8 cellular contexts compared by ENCODE assay signal in the genomic region with DNA sequence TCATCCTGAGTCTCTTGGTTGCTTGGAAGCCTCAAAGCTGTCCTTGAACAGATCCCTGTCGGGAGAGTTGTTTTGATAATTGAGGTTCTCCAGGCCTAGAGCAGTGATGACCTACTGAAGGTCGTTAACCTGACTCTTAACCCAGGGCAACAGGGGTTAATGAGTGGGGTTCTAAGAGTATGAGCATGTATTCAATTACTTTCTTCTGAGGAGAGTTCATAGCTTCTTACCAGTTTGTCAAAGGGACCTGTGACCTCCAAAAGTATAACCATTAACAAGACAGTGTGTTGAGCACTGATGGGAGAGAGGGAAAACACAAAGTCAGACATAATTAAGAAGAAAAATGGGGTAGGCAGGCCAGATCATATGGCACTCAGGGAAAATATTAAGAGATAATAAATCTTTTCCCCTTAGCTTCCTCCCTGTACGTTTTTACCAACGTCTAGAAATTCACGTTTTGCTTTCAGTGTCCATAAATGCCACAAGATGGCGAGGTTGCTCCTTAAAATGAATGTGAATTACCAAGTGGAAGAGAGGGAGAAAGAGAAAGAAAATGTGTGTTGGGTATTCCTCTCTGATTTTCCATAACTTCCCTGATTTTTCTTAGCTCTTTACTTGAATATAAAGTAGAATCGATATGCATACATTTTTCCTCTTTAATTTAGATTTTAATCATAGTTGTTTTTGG.
DNase-seq lines count a peak whose midpoint lies in the region; ATAC-seq and TF ChIP-seq lines count a peak whose summit lies in the region.

No MANE protein-coding gene starts in this region.

- no peak overlapping the region for H3K4me2 ChIP-seq in H9 (ENCODE audit: insufficient read depth, insufficient read length, low read length)

- H3K14ac ChIP-seq in H9 (ENCODE audit: insufficient read depth, low read length) = no peak overlapping the region

- H3K23me2 ChIP-seq in H9 (ENCODE audit: insufficient read length, low read depth, low read length, poor library complexity, severe bottlenecking) = no peaks in the 10 kb centered on the region

- no peaks in the 10 kb centered on the region for H3K79me1 ChIP-seq in H9 (ENCODE audit: insufficient read depth, low read depth, low read length, poor library complexity, severe bottlenecking)

- no peaks in the 10 kb centered on the region for H3K9me3 Mint-ChIP-seq in H9
- H3K9me3 Mint-ChIP-seq in activated naive CD8-positive, alpha-beta T cell treated with anti-CD3 and anti-CD28 coated beads, Interleukin-2, amount 50 U/mL, for 24 hours = no peaks in the 10 kb centered on the region

- H3T11ph ChIP-seq in H9 (ENCODE audit: low read length) = no peak overlapping the region

- TF ChIP-seq POLR2A in body of pancreas (IDR thresholded peaks at IDR 0.05) = no peak

- no peak overlapping the region for H3K9ac ChIP-seq in H9 (ENCODE audit: extremely low read depth, insufficient read length, low read length)
- peak overlapping the region in 1 of 2 donors; percentile 54 for H3K9ac ChIP-seq in liver (ENCODE audit: low read depth in 1 of 2, low read length in 2 of 2)

- intact Hi-C loops in body of pancreas (cut with DNase I) = loop anchor here (10.0 kb wide), 1 partner anchor 62 kb away; no protein-coding TSS in a partner anchor

- no peak overlapping the region for H2BK12ac ChIP-seq in H9 (ENCODE audit: insufficient read length, low read depth, low read length)

- no peak overlapping the region for H4K5ac ChIP-seq in H9 (ENCODE audit: insufficient read length, low read depth, low read length)

- no peaks in the 10 kb centered on the region; the same call in 1 of the 2 replicates for H3K27me3 Mint-ChIP-seq in H9 (ENCODE audit: low read depth)
- H3K27me3 Mint-ChIP-seq in activated naive CD8-positive, alpha-beta T cell treated with anti-CD3 and anti-CD28 coated beads, Interleukin-2, amount 50 U/mL, for 24 hours = no peaks in the 10 kb centered on the region

- no peak overlapping the region for H3K23ac ChIP-seq in H9 (ENCODE audit: insufficient read length, low read depth, low read length)

- H2BK120ac ChIP-seq in H9 (ENCODE audit: low read depth, low read length, poor library complexity, severe bottlenecking) = no peak overlapping the region

- no peaks in the 10 kb centered on the region for H3K36me3 Mint-ChIP-seq in H9 (ENCODE audit: insufficient read depth in 1 of 3, low read depth in 3 of 3)
- no peaks in the 10 kb centered on the region for H3K36me3 Mint-ChIP-seq in activated naive CD8-positive, alpha-beta T cell treated with anti-CD3 and anti-CD28 coated beads, Interleukin-2, amount 50 U/mL, for 24 hours (ENCODE audit: low read depth)

- no peak overlapping the region for H2BK15ac ChIP-seq in H9 (ENCODE audit: low read depth, low read length)

- WGBS in H9 (ENCODE audit: extremely low coverage, insufficient read length, low lambda C conversion rate) = no CpG with 5 or more reads among the region's 7 CpGs
- WGBS in body of pancreas, 2 donors = 19 to 20% methylated on average over 7 of the region's 7 CpGs
- WGBS in liver = 18% methylated on average over 7 of the region's 7 CpGs

- TF ChIP-seq CTCF in H9 (conservative IDR thresholded peaks at IDR 0.05) (peak; percentile 64), body of pancreas (IDR thresholded peaks at IDR 0.05) (peak in 6 of 7 experiments; percentile 38 to 67 (median 53)), liver (IDR thresholded peaks at IDR 0.05; ENCODE audit: low read depth, low read length, missing input control) (peak; percentile 70)

- H3K56ac ChIP-seq in H9 (ENCODE audit: insufficient read length, low read depth, low read length) = no peak overlapping the region

- H4K20me1 ChIP-seq in H9 (ENCODE audit: control insufficient read depth, insufficient read depth, insufficient read length) = no peaks in the 10 kb centered on the region

- H2BK20ac ChIP-seq in H9 (ENCODE audit: low read depth, low read length, poor library complexity, severe bottlenecking) = no peak overlapping the region

- ATAC-seq in body of pancreas = no peak
- ATAC-seq in HG03571 (IDR thresholded peaks at IDR 0.05; ENCODE audit: unreplicated experiment) = no peak
- no peak for ATAC-seq in activated naive CD8-positive, alpha-beta T cell treated with anti-CD3 and anti-CD28 coated beads, Interleukin-2, amount 50 U/mL, for 24 hours

- no peak overlapping the region for H3K4me3 Mint-ChIP-seq in H9
- H3K4me3 Mint-ChIP-seq in activated naive CD8-positive, alpha-beta T cell treated with anti-CD3 and anti-CD28 coated beads, Interleukin-2, amount 50 U/mL, for 24 hours = no peak overlapping the region

- H4K8ac ChIP-seq in H9 (replicated peaks; ENCODE audit: insufficient read length, low read depth, low read length) = no peak overlapping the region

- no peak overlapping the region for H4K91ac ChIP-seq in H9 (ENCODE audit: insufficient read length, low read depth, low read length)

- no peak overlapping the region for H2AK5ac ChIP-seq in H9 (ENCODE audit: insufficient read length, low read length)

- H3K27ac Mint-ChIP-seq in H9 = no peak overlapping the region
- no peak overlapping the region for H3K27ac Mint-ChIP-seq in activated naive CD8-positive, alpha-beta T cell treated with anti-CD3 and anti-CD28 coated beads, Interleukin-2, amount 50 U/mL, for 24 hours

- DNase-seq in ELF-1 (ENCODE audit: low read depth, low spot score) (peak; percentile 2), H9 (no peak), NCI-H2196 (lab: John Stamatoyannopoulos, UW; ENCODE audit: unreplicated experiment) (peak; percentile 41), body of pancreas (peak in 3 of 4 donors; percentile 20 to 54 (median 43)), GM19238 (ENCODE audit: insufficient read length, low spot score) (no peak)
- DNase-seq in activated naive CD8-positive, alpha-beta T cell treated with anti-CD3 and anti-CD28 coated beads, Interleukin-2, amount 50 U/mL, for 24 hours = no peak

- H3K4me1 ChIP-seq in H9 (ENCODE audit: insufficient read depth, low read length) (no peaks in the 10 kb centered on the region), body of pancreas (peaks cover 13% of the 10 kb centered on the region), liver (ENCODE audit: control insufficient read depth in 4 of 4, insufficient read depth in 4 of 4, low read length in 3 of 4) (peaks cover 0 to 8% (median 2%) of the 10 kb centered on the region in 4 donors)

- no peak overlapping the region for H3K4ac ChIP-seq in H9 (ENCODE audit: low read depth, low read length)

- H2AFZ ChIP-seq in H9 (ENCODE audit: low read length) = no peak overlapping the region

- H2BK5ac ChIP-seq in H9 (ENCODE audit: insufficient read length, low read length) = no peak overlapping the region

- H3K79me2 ChIP-seq in H9 (ENCODE audit: insufficient read depth, low read length) = no peaks in the 10 kb centered on the region

- H3K4me1 Mint-ChIP-seq in H9 = peaks cover 5 to 6% of the 10 kb centered on the region in 2 experiments; a peak in 3 of 4 replicates
- no peaks in the 10 kb centered on the region for H3K4me1 Mint-ChIP-seq in activated naive CD8-positive, alpha-beta T cell treated with anti-CD3 and anti-CD28 coated beads, Interleukin-2, amount 50 U/mL, for 24 hours

- H3K4me3 ChIP-seq in body of pancreas (no peak overlapping the region), liver (ENCODE audit: low read depth in 1 of 3, low read length in 3 of 3) (no peak overlapping the region)

- H3K36me3 ChIP-seq in body of pancreas (replicated peaks in 1 of 2; ENCODE audit: insufficient read depth in 1 of 2, low read depth in 2 of 2) (no peaks in the 10 kb centered on the region), liver (ENCODE audit: control insufficient read depth in 4 of 4, insufficient read depth in 3 of 4, low read depth in 1 of 4, low read length in 3 of 4) (no peaks in the 10 kb centered on the region)

- TF ChIP-seq RAD21 in liver (IDR thresholded peaks at IDR 0.05) = peak; percentile 90

- no peaks in the 10 kb centered on the region for H3K9me3 ChIP-seq in H9 (ENCODE audit: control insufficient read depth, low read depth, low read length)
- no peaks in the 10 kb centered on the region for H3K9me3 ChIP-seq in body of pancreas
- H3K9me3 ChIP-seq in liver (ENCODE audit: control insufficient read depth in 4 of 4, low read length in 3 of 4) = no peaks in the 10 kb centered on the region

- H3K27ac ChIP-seq in H9 (ENCODE audit: insufficient read length, low read depth, low read length) (no peak overlapping the region), body of pancreas (no peak overlapping the region), liver (ENCODE audit: low read depth in 1 of 2, low read length in 2 of 2) (no peak overlapping the region)

- no peak overlapping the region for H3K18ac ChIP-seq in H9 (ENCODE audit: insufficient read length, low read depth, low read length)

- no peaks in the 10 kb centered on the region for H3K27me3 ChIP-seq in H9 (ENCODE audit: insufficient read depth, low read length)
- no peaks in the 10 kb centered on the region for H3K27me3 ChIP-seq in body of pancreas
- H3K27me3 ChIP-seq in liver (ENCODE audit: control insufficient read depth in 4 of 4, insufficient read depth in 4 of 4, low read length in 3 of 4) = no peaks in the 10 kb centered on the region

TF ChIP-seq in liver, 16 proteins besides CTCF, POLR2A, EP300 and RAD21:
- TF ChIP-seq GABPA (IDR thresholded peaks at IDR 0.05 in 1 of 2, conservative IDR thresholded peaks at IDR 0.05 in 1 of 2) (no peak), NR2F2 (IDR thresholded peaks at IDR 0.05) (peak; percentile 66), YY1 (IDR thresholded peaks at IDR 0.05) (peak; percentile 37), RXRA (IDR thresholded peaks at IDR 0.05) (peak in 1 of 2 donors; percentile 9), SP1 (IDR thresholded peaks at IDR 0.05) (no peak)

Comparison
In these comparisons a context has a peak if more than half of its experiments do, and no peak if none do; other contexts are left out.
1. DNase-seq: peak in ELF-1 (single experiment), NCI-H2196 (single experiment) and body of pancreas (3 of 4); none in H9 (single experiment), GM19238 (single experiment) and activated naive CD8-positive, alpha-beta T cell treated with anti-CD3 and anti-CD28 coated beads, Interleukin-2, amount 50 U/mL, for 24 hours (single experiment).
2. Peak in every context shown above with its lines, with median percentiles within 50 percentile points of each other: CTCF ChIP-seq.